Comparison of ENCODE assay signal across 8 cellular contexts in the genomic region with DNA sequence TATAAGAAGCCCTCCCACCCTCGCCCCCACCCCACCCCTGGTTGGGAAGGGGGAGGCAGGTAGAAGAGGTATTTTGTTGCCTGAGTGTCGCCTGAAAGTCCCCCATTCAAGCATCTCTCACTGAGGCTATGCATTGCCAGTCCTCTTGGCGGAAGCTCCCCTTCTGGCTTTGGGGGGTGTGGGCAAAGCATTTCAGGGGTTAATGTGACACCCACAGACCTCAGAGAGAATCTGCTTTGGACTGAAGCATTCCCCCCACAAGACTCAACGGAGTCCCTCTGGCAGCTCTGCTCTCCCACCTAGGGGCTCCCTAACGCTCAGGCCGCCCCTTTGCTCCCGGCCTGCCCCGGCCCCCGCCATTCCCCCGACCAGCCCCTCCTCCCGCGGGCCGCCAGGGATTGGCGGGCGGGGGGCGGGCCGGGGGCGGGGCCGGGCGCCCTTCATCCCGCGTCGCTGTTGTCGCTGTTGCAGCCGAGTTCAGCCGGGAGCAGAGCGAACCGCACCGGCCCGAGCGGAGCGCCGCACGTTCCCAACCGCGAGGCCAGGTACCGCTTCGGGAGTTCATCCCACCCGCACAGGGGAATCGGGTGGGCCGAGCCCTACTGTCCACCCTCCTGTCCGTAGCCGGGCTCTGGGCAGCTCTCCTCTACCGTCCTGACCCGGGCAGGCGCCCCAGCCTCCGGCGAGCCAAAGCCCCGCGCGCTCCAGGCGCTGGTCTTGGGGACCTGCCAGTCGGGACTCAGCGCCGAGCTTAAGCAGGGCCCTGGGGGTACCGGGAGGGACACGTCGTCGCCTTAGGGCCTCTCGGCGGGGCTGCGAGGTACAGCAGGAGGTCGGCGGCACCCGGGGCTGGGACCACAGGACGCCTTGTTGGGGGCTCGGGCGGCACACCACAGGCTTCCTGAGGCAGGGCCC. TPM values are rescaled to one million over a fixed set of nuclear protein-coding genes. Genes with fewer than 3 reads are reported as not detected.
DNase-seq lines count a peak whose midpoint lies in the region; ATAC-seq, FAIRE-seq and TF ChIP-seq lines count a peak whose summit lies in the region.

A gene (plus strand): TSS at position 468 of the 915 bp plus-strand sequence. CDS start 8,929 bp downstream, outside the sequence.

- no peaks in the 10 kb centered on the region for H3K36me3 ChIP-seq in brain microvascular endothelial cell (replicated peaks)
- no peaks in the 10 kb centered on the region for H3K36me3 ChIP-seq in thymus (ENCODE audit: control insufficient read depth, insufficient read depth)

- H3K4me1 ChIP-seq in thymus (ENCODE audit: control insufficient read depth, insufficient read depth, low read length) = peaks cover 8% of the 10 kb centered on the region

- H3K4me3 ChIP-seq in AG04450 (ENCODE audit: low read depth, low read length) (peak within 1 kb of the TSS; percentile 46), brain microvascular endothelial cell (ENCODE audit: low read depth, low read length) (peak within 1 kb of the TSS; percentile 39), thymus (ENCODE audit: low read length) (peak within 1 kb of the TSS; percentile 35)
- H3K4me3 ChIP-seq in Jurkat, Clone E6-1 (ENCODE audit: low read length) = peak within 1 kb of the TSS; percentile 42

- intact Hi-C loops in posterior vena cava (cut with DNase I) = no loop called here

- H3K27me3 ChIP-seq in AG04450 (ENCODE audit: control insufficient read depth, insufficient read depth, low read length) = peaks cover 56% of the 10 kb centered on the region
- H3K27me3 ChIP-seq in brain microvascular endothelial cell (replicated peaks) = peaks cover 36% of the 10 kb centered on the region
- peaks cover 44% of the 10 kb centered on the region for H3K27me3 ChIP-seq in thymus (ENCODE audit: control insufficient read depth, insufficient read depth)

- no peak within 1 kb of the TSS for H3K27ac ChIP-seq in AG04450 (ENCODE audit: low read depth, low read length)
- H3K27ac ChIP-seq in brain microvascular endothelial cell = no peak within 1 kb of the TSS
- no peak within 1 kb of the TSS for H3K27ac ChIP-seq in thymus (ENCODE audit: low read depth)

- no peak for FAIRE-seq in GM19239 (lab: Jason Lieb, UNC)

- H3K9me3 ChIP-seq in AG04450 (ENCODE audit: control insufficient read depth, insufficient read depth, low read length) (no peaks in the 10 kb centered on the region), thymus (ENCODE audit: control insufficient read depth) (peaks cover 2% of the 10 kb centered on the region)

- CTCF ChIA-PET in AG04450 (lab: Charles Lee) = interaction anchor here (1.0 to 4.2 kb wide), 4 partner anchors 12 to 66 kb away, joined by 3 to 42 read pairs (median 13); a partner anchor contains a TSS

- ATAC-seq in HG03521 (IDR thresholded peaks at IDR 0.05; ENCODE audit: unreplicated experiment) = no peak

- POLR2A ChIA-PET in AG04450 (lab: Yijun Ruan, JAX) = interaction anchor here (0.6 kb wide), 1 partner anchor 181 kb away, joined by 3 read pairs; no protein-coding TSS in a partner anchor

- in situ Hi-C loops in brain microvascular endothelial cell (cut with HindIII; ENCODE audit: low pct_ligation_motif_present, low sequenced_read_pairs) = no loop called here

- no peak for DNase-seq in AG04450 (ENCODE audit: low read depth, low spot score)
- no peak for DNase-seq in Jurkat, Clone E6-1 (ENCODE audit: low read depth, low spot score)
- DNase-seq in brain microvascular endothelial cell = no peak
- DNase-seq in left kidney (ENCODE audit: low read depth, low spot score) = peak; percentile 81
- no peak for DNase-seq in GM19239 (ENCODE audit: insufficient read length, low spot score)
- DNase-seq in posterior vena cava (ENCODE audit: low spot score) = no peak

- WGBS in thymus = 3% methylated on average over 68 of the region's 68 CpGs

- TF ChIP-seq CTCF in AG04450 (IDR thresholded peaks at IDR 0.05; ENCODE audit: low read depth, low read length) (no peak), brain microvascular endothelial cell (IDR thresholded peaks at IDR 0.05; ENCODE audit: low read depth, low read length, missing control alignments) (no peak)

RNA-seq across cellular contexts. Expression of the gene that starts here (rescaled TPM):
- 0.06 and 0.11 TPM in 2 replicates for polyA plus RNA-seq in AG04450 (2011; rRNA removed)
- not detected in 2 replicates for polyA minus RNA-seq in AG04450 (2011; rRNA and poly(A)+ RNA removed)
- 2.0 TPM for polyA plus RNA-seq in Jurkat, Clone E6-1 (2012; ENCODE audit: insufficient read depth, insufficient read length)
- 0.18 TPM for polyA plus RNA-seq in thymus
- total RNA-seq in posterior vena cava = under 1 TPM; 0.37 to 0.62 TPM
